Comparison of ENCODE assay signal across 1 cellular context in the genomic region with DNA sequence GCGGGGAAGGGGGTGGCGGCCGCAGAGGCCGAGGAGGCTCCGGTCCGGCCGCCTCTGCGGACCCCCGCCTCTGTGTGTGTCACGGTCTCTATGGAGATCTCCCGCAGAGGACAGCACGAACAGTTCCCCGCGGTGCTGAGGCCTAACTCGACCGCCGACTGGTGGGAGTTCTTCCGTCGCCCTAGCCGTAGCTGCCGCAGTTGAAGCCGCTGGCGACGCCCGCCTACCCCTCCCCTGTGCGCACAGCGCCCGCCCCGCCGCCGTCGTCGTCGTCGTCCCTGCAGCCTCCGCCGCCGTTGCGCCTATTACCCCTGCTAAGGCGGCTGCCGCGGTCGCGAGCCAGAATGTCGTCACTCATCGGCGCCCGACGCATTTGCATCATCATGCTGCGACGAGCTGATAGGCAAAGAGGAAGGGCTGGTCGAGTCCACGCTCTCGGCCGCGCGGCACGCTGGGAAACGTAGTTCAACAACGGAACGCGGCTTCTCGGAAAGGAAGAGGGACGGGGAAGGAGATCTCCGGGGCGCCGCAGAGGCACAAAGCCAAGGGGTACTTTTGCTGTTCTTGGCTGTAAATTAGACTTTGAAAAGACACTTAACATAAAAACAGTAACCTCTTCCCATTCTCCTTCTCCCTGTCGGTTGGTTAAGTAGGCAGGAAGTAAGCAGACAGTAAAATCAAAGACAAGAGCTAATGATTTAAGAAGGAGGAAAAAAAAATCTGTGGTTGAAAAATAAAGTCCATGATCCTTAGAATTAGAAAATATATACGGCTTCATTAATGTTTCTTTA.
TF ChIP-seq lines count a peak whose summit lies in the region.

A gene (minus strand): TSS at position 346 of the 791 bp plus-strand sequence. CDS start 538 bp downstream, outside the sequence.

TF ChIP-seq in WTC11, 78 proteins besides CTCF, POLR2A, EP300 and RAD21 (continued from another document):
- TF ChIP-seq, protein P1, sequence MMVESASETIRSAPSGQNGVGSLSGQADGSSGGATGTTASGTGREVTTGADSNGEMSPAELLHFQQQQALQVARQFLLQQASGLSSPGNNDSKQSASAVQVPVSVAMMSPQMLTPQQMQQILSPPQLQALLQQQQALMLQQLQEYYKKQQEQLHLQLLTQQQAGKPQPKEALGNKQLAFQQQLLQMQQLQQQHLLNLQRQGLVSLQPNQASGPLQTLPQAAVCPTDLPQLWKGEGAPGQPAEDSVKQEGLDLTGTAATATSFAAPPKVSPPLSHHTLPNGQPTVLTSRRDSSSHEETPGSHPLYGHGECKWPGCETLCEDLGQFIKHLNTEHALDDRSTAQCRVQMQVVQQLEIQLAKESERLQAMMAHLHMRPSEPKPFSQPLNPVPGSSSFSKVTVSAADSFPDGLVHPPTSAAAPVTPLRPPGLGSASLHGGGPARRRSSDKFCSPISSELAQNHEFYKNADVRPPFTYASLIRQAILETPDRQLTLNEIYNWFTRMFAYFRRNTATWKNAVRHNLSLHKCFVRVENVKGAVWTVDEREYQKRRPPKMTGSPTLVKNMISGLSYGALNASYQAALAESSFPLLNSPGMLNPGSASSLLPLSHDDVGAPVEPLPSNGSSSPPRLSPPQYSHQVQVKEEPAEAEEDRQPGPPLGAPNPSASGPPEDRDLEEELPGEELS (CRISPR knock-in tag; IDR thresholded peaks at IDR 0.05), result peak; percentile 18; the same call in 1 of the 2 replicates
- TF ChIP-seq, protein P2, sequence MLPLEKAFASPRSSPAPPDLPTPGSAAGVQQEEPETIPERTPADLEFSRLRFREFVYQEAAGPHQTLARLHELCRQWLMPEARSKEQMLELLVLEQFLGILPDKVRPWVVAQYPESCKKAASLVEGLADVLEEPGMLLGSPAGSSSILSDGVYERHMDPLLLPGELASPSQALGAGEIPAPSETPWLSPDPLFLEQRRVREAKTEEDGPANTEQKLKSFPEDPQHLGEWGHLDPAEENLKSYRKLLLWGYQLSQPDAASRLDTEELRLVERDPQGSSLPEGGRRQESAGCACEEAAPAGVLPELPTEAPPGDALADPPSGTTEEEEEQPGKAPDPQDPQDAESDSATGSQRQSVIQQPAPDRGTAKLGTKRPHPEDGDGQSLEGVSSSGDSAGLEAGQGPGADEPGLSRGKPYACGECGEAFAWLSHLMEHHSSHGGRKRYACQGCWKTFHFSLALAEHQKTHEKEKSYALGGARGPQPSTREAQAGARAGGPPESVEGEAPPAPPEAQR (CRISPR knock-in tag; IDR thresholded peaks at IDR 0.05), result no peak
- no peak for TF ChIP-seq FOXJ3 (CRISPR knock-in tag; IDR thresholded peaks at IDR 0.05; ENCODE audit: borderline replicate concordance)
- TF ChIP-seq, protein P3, sequence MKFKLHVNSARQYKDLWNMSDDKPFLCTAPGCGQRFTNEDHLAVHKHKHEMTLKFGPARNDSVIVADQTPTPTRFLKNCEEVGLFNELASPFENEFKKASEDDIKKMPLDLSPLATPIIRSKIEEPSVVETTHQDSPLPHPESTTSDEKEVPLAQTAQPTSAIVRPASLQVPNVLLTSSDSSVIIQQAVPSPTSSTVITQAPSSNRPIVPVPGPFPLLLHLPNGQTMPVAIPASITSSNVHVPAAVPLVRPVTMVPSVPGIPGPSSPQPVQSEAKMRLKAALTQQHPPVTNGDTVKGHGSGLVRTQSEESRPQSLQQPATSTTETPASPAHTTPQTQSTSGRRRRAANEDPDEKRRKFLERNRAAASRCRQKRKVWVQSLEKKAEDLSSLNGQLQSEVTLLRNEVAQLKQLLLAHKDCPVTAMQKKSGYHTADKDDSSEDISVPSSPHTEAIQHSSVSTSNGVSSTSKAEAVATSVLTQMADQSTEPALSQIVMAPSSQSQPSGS (CRISPR knock-in tag; IDR thresholded peaks at IDR 0.05; ENCODE audit: borderline replicate concordance, low read depth), result no peak
TF ChIP-seq in WTC11: peak in this region for 15.
